In the genomic region with DNA sequence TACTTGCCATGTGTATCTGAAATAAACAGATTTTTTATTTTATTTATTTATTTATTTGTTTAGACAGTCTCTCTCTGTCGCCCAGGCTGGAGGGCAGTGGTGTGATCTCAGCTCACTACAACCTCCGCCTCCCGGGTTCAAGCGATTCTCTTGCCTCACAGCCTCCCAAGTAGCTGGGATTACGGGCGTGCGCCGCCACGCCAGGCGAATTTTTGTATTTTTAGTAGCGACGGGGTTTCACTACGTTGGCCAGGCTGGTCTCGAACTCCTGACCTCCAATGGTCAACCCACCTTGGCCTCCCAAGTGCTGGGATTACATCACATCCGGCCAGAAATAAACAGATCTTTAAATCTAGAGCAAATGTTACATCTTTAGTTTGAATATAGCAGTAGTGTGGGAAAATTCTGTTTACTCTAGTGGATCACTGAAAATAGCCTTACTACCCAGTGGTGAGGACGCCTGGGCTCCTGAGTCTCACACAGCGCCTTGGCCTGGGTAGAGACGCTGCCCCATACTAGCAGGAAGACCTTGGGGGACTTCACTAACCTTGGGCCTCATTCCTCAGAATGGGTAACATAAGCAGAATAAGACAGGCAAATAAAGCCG, we compare ENCODE assay signal across 1 cellular context.
TF ChIP-seq lines count a peak whose summit lies in the region.

No MANE protein-coding gene starts in this region.

TF ChIP-seq in HepG2, 621 proteins besides CTCF, POLR2A, EP300 and RAD21 (continued from another document):
- TF ChIP-seq, protein P1, sequence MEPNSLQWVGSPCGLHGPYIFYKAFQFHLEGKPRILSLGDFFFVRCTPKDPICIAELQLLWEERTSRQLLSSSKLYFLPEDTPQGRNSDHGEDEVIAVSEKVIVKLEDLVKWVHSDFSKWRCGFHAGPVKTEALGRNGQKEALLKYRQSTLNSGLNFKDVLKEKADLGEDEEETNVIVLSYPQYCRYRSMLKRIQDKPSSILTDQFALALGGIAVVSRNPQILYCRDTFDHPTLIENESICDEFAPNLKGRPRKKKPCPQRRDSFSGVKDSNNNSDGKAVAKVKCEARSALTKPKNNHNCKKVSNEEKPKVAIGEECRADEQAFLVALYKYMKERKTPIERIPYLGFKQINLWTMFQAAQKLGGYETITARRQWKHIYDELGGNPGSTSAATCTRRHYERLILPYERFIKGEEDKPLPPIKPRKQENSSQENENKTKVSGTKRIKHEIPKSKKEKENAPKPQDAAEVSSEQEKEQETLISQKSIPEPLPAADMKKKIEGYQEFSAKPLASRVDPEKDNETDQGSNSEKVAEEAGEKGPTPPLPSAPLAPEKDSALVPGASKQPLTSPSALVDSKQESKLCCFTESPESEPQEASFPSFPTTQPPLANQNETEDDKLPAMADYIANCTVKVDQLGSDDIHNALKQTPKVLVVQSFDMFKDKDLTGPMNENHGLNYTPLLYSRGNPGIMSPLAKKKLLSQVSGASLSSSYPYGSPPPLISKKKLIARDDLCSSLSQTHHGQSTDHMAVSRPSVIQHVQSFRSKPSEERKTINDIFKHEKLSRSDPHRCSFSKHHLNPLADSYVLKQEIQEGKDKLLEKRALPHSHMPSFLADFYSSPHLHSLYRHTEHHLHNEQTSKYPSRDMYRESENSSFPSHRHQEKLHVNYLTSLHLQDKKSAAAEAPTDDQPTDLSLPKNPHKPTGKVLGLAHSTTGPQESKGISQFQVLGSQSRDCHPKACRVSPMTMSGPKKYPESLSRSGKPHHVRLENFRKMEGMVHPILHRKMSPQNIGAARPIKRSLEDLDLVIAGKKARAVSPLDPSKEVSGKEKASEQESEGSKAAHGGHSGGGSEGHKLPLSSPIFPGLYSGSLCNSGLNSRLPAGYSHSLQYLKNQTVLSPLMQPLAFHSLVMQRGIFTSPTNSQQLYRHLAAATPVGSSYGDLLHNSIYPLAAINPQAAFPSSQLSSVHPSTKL (CRISPR knock-in tag; IDR thresholded peaks at IDR 0.05) = peak; percentile 8; the same call in 1 of the 2 replicates
- TF ChIP-seq SALL2 (CRISPR knock-in tag; IDR thresholded peaks at IDR 0.05) (no peak), SALL1 (CRISPR knock-in tag; IDR thresholded peaks at IDR 0.05) (0 out of 2 replicates have a peak, but pooled peaks have one; percentile 19), ZNF782 (CRISPR knock-in tag; IDR thresholded peaks at IDR 0.05; ENCODE audit: borderline replicate concordance) (0 out of 2 replicates have a peak, but pooled peaks have one; percentile 7), ZNF772 (CRISPR knock-in tag; IDR thresholded peaks at IDR 0.05) (no peak), TBX3 (IDR thresholded peaks at IDR 0.05; ENCODE audit: borderline replicate concordance) (no peak), ZNF737 (CRISPR knock-in tag; IDR thresholded peaks at IDR 0.05; ENCODE audit: borderline replicate concordance) (no peak), FOXJ3 (CRISPR knock-in tag; IDR thresholded peaks at IDR 0.05; ENCODE audit: borderline replicate concordance) (no peak), AFF4 (CRISPR knock-in tag; IDR thresholded peaks at IDR 0.05) (no peak), NBN (conservative IDR thresholded peaks at IDR 0.05) (no peak), PAXIP1 (CRISPR knock-in tag; conservative IDR thresholded peaks at IDR 0.05) (no peak), CEBPB (IDR thresholded peaks at IDR 0.05; ENCODE audit: borderline replicate concordance, low read depth, low read length) (peak; percentile 30; the same call in 1 of the 2 replicates), ZFP62 (CRISPR knock-in tag; IDR thresholded peaks at IDR 0.05) (no peak), SP4 (CRISPR knock-in tag; IDR thresholded peaks at IDR 0.05) (no peak), ZKSCAN5 (CRISPR knock-in tag; IDR thresholded peaks at IDR 0.05) (no peak), MAZ (IDR thresholded peaks at IDR 0.05; ENCODE audit: borderline replicate concordance, low read depth, low read length) (no peak), MAZ (CRISPR knock-in tag; IDR thresholded peaks at IDR 0.05; ENCODE audit: low read depth) (no peak)
- TF ChIP-seq, protein P2, sequence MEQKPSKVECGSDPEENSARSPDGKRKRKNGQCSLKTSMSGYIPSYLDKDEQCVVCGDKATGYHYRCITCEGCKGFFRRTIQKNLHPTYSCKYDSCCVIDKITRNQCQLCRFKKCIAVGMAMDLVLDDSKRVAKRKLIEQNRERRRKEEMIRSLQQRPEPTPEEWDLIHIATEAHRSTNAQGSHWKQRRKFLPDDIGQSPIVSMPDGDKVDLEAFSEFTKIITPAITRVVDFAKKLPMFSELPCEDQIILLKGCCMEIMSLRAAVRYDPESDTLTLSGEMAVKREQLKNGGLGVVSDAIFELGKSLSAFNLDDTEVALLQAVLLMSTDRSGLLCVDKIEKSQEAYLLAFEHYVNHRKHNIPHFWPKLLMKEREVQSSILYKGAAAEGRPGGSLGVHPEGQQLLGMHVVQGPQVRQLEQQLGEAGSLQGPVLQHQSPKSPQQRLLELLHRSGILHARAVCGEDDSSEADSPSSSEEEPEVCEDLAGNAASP (CRISPR knock-in tag; IDR thresholded peaks at IDR 0.05; ENCODE audit: borderline replicate concordance) = no peak
- TF ChIP-seq, protein P3, sequence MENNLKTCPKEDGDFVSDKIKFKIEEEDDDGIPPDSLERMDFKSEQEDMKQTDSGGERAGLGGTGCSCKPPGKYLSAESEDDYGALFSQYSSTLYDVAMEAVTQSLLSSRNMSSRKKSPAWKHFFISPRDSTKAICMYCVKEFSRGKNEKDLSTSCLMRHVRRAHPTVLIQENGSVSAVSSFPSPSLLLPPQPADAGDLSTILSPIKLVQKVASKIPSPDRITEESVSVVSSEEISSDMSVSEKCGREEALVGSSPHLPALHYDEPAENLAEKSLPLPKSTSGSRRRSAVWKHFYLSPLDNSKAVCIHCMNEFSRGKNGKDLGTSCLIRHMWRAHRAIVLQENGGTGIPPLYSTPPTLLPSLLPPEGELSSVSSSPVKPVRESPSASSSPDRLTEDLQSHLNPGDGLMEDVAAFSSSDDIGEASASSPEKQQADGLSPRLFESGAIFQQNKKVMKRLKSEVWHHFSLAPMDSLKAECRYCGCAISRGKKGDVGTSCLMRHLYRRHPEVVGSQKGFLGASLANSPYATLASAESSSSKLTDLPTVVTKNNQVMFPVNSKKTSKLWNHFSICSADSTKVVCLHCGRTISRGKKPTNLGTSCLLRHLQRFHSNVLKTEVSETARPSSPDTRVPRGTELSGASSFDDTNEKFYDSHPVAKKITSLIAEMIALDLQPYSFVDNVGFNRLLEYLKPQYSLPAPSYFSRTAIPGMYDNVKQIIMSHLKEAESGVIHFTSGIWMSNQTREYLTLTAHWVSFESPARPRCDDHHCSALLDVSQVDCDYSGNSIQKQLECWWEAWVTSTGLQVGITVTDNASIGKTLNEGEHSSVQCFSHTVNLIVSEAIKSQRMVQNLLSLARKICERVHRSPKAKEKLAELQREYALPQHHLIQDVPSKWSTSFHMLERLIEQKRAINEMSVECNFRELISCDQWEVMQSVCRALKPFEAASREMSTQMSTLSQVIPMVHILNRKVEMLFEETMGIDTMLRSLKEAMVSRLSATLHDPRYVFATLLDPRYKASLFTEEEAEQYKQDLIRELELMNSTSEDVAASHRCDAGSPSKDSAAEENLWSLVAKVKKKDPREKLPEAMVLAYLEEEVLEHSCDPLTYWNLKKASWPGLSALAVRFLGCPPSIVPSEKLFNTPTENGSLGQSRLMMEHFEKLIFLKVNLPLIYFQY (CRISPR knock-in tag; IDR thresholded peaks at IDR 0.05; ENCODE audit: borderline replicate concordance) = no peak
- TF ChIP-seq, protein P4, sequence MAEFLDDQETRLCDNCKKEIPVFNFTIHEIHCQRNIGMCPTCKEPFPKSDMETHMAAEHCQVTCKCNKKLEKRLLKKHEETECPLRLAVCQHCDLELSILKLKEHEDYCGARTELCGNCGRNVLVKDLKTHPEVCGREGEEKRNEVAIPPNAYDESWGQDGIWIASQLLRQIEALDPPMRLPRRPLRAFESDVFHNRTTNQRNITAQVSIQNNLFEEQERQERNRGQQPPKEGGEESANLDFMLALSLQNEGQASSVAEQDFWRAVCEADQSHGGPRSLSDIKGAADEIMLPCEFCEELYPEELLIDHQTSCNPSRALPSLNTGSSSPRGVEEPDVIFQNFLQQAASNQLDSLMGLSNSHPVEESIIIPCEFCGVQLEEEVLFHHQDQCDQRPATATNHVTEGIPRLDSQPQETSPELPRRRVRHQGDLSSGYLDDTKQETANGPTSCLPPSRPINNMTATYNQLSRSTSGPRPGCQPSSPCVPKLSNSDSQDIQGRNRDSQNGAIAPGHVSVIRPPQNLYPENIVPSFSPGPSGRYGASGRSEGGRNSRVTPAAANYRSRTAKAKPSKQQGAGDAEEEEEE (CRISPR knock-in tag; IDR thresholded peaks at IDR 0.05; ENCODE audit: borderline replicate concordance) = no peak
- TF ChIP-seq, protein P5, sequence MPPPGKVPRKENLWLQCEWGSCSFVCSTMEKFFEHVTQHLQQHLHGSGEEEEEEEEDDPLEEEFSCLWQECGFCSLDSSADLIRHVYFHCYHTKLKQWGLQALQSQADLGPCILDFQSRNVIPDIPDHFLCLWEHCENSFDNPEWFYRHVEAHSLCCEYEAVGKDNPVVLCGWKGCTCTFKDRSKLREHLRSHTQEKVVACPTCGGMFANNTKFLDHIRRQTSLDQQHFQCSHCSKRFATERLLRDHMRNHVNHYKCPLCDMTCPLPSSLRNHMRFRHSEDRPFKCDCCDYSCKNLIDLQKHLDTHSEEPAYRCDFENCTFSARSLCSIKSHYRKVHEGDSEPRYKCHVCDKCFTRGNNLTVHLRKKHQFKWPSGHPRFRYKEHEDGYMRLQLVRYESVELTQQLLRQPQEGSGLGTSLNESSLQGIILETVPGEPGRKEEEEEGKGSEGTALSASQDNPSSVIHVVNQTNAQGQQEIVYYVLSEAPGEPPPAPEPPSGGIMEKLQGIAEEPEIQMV (CRISPR knock-in tag; IDR thresholded peaks at IDR 0.05; ENCODE audit: low read depth) = no peak
